9 cellular contexts compared by ENCODE assay signal in genomic region chr7:66894463-66895080, GRCh38. TPM values are rescaled to one million over a fixed set of nuclear protein-coding genes. Genes with fewer than 3 reads are reported as not detected.
DNase-seq lines count a peak whose midpoint lies in the region; ATAC-seq and TF ChIP-seq lines count a peak whose summit lies in the region.
"Had no signal": no experiment of that assay in that cellular context is flagged by ENCODE, and none has a peak within 500 bp of the region (broad histone marks: within the 10 kb centered on the region; RNA-seq: fewer than 3 reads in every experiment).

No MANE protein-coding gene starts in this region.

- H3K27ac Mint-ChIP-seq in GM23338, result no peak overlapping the region

- ATAC-seq in GM23338, result peak; percentile 95
- no peak for ATAC-seq in HG03469 (IDR thresholded peaks at IDR 0.05; ENCODE audit: unreplicated experiment)
- no peak for ATAC-seq in HG02938 (IDR thresholded peaks at IDR 0.05; ENCODE audit: unreplicated experiment)

- no peaks in the 10 kb centered on the region for H3F3A ChIP-seq in GM23338 (replicated peaks; ENCODE audit: low read depth)

- in situ Hi-C loops in Caki2 (cut with HindIII; ENCODE audit: low pct_unique_long_range_greater_than_20kb, low sequenced_read_pairs), result no loop called here

- H3K9me2 ChIP-seq in GM23338 (ENCODE audit: insufficient read depth), result no peaks in the 10 kb centered on the region

- H3K9me3 ChIP-seq in iPS DF 6.9 (ENCODE audit: control insufficient read depth, insufficient read depth, low read length), result no peaks in the 10 kb centered on the region

- H3K4me3 Mint-ChIP-seq in GM23338, result no peak overlapping the region; the same call in 2 of the 3 replicates

- H3K27ac ChIP-seq in GM23338 (ENCODE audit: low read depth) (no peak overlapping the region), iPS DF 6.9 (ENCODE audit: low read length) (no peak overlapping the region)

- H3K4me2 ChIP-seq in GM23338, result no peak overlapping the region

- no peaks in the 10 kb centered on the region for H3K27me3 ChIP-seq in GM23338 (ENCODE audit: insufficient read depth)
- no peaks in the 10 kb centered on the region for H3K27me3 ChIP-seq in iPS DF 6.9 (ENCODE audit: control insufficient read depth, insufficient read depth, low read length)

- no peaks in the 10 kb centered on the region for H3K9me3 Mint-ChIP-seq in GM23338

- H3K36me3 ChIP-seq in GM23338 (ENCODE audit: insufficient read depth) (no peaks in the 10 kb centered on the region), iPS DF 6.9 (ENCODE audit: control insufficient read depth, insufficient read depth, low read length) (no peaks in the 10 kb centered on the region)

- no CpG with 5 or more reads among the region's 5 CpGs for WGBS in iPS DF 6.9 (ENCODE audit: insufficient coverage, insufficient read length)

- H4K20me1 ChIP-seq in GM23338 (replicated peaks; ENCODE audit: insufficient read depth), result no peaks in the 10 kb centered on the region

- DNase-seq in Caki2 (ENCODE audit: low read depth), result peak; percentile 21
- DNase-seq in GM23338 (ENCODE audit: low spot score), result peak; percentile 81
- DNase-seq in UCSD-AML1 (lab: John Stamatoyannopoulos, UW; ENCODE audit: unreplicated experiment), result peak; percentile 5
- peak; percentile 18 for DNase-seq in iPS DF 6.9 (ENCODE audit: low read depth, low spot score)
- no peak for DNase-seq in NCI-H1048 (lab: John Stamatoyannopoulos, UW)
- DNase-seq in GM19240 (ENCODE audit: insufficient read length, low spot score), result no peak
- DNase-seq: activated gamma-delta T cell had no signal

- H3K36me3 Mint-ChIP-seq in GM23338 (ENCODE audit: low read depth), result peaks cover 16% of the 10 kb centered on the region

- H3K4me1 Mint-ChIP-seq in GM23338, result peaks cover 3% of the 10 kb centered on the region; the same call in 2 of the 3 replicates

- no peak overlapping the region for H3K4me3 ChIP-seq in GM23338
- no peak overlapping the region for H3K4me3 ChIP-seq in iPS DF 6.9 (ENCODE audit: low read length)

- peak; percentile 54 to 66 for TF ChIP-seq CTCF in GM23338 (conservative IDR thresholded peaks at IDR 0.05; ENCODE audit: low read depth in 2 of 2)

- H3K27me3 Mint-ChIP-seq in GM23338 (ENCODE audit: insufficient read depth, low read depth, poor library complexity), result peaks cover 2% of the 10 kb centered on the region

- no peaks in the 10 kb centered on the region for H3K79me2 ChIP-seq in GM23338 (replicated peaks; ENCODE audit: insufficient read depth)

- H3K4me1 ChIP-seq in GM23338 (ENCODE audit: insufficient read depth), result no peaks in the 10 kb centered on the region
- H3K4me1 ChIP-seq in iPS DF 6.9 (ENCODE audit: control insufficient read depth, insufficient read depth, low read length), result no peaks in the 10 kb centered on the region; the same call in 1 of the 2 replicates

- H2AFZ ChIP-seq in GM23338, result no peak overlapping the region

TF ChIP-seq in GM23338, 12 proteins besides CTCF, POLR2A, EP300 and RAD21:
- no peak for TF ChIP-seq ZNF331 (CRISPR knock-in tag; IDR thresholded peaks at IDR 0.05; ENCODE audit: low read depth)
- TF ChIP-seq, protein P1, sequence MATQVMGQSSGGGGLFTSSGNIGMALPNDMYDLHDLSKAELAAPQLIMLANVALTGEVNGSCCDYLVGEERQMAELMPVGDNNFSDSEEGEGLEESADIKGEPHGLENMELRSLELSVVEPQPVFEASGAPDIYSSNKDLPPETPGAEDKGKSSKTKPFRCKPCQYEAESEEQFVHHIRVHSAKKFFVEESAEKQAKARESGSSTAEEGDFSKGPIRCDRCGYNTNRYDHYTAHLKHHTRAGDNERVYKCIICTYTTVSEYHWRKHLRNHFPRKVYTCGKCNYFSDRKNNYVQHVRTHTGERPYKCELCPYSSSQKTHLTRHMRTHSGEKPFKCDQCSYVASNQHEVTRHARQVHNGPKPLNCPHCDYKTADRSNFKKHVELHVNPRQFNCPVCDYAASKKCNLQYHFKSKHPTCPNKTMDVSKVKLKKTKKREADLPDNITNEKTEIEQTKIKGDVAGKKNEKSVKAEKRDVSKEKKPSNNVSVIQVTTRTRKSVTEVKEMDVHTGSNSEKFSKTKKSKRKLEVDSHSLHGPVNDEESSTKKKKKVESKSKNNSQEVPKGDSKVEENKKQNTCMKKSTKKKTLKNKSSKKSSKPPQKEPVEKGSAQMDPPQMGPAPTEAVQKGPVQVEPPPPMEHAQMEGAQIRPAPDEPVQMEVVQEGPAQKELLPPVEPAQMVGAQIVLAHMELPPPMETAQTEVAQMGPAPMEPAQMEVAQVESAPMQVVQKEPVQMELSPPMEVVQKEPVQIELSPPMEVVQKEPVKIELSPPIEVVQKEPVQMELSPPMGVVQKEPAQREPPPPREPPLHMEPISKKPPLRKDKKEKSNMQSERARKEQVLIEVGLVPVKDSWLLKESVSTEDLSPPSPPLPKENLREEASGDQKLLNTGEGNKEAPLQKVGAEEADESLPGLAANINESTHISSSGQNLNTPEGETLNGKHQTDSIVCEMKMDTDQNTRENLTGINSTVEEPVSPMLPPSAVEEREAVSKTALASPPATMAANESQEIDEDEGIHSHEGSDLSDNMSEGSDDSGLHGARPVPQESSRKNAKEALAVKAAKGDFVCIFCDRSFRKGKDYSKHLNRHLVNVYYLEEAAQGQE (IDR thresholded peaks at IDR 0.05; ENCODE audit: unreplicated experiment), result peak; percentile 82
- TF ChIP-seq, protein P2, sequence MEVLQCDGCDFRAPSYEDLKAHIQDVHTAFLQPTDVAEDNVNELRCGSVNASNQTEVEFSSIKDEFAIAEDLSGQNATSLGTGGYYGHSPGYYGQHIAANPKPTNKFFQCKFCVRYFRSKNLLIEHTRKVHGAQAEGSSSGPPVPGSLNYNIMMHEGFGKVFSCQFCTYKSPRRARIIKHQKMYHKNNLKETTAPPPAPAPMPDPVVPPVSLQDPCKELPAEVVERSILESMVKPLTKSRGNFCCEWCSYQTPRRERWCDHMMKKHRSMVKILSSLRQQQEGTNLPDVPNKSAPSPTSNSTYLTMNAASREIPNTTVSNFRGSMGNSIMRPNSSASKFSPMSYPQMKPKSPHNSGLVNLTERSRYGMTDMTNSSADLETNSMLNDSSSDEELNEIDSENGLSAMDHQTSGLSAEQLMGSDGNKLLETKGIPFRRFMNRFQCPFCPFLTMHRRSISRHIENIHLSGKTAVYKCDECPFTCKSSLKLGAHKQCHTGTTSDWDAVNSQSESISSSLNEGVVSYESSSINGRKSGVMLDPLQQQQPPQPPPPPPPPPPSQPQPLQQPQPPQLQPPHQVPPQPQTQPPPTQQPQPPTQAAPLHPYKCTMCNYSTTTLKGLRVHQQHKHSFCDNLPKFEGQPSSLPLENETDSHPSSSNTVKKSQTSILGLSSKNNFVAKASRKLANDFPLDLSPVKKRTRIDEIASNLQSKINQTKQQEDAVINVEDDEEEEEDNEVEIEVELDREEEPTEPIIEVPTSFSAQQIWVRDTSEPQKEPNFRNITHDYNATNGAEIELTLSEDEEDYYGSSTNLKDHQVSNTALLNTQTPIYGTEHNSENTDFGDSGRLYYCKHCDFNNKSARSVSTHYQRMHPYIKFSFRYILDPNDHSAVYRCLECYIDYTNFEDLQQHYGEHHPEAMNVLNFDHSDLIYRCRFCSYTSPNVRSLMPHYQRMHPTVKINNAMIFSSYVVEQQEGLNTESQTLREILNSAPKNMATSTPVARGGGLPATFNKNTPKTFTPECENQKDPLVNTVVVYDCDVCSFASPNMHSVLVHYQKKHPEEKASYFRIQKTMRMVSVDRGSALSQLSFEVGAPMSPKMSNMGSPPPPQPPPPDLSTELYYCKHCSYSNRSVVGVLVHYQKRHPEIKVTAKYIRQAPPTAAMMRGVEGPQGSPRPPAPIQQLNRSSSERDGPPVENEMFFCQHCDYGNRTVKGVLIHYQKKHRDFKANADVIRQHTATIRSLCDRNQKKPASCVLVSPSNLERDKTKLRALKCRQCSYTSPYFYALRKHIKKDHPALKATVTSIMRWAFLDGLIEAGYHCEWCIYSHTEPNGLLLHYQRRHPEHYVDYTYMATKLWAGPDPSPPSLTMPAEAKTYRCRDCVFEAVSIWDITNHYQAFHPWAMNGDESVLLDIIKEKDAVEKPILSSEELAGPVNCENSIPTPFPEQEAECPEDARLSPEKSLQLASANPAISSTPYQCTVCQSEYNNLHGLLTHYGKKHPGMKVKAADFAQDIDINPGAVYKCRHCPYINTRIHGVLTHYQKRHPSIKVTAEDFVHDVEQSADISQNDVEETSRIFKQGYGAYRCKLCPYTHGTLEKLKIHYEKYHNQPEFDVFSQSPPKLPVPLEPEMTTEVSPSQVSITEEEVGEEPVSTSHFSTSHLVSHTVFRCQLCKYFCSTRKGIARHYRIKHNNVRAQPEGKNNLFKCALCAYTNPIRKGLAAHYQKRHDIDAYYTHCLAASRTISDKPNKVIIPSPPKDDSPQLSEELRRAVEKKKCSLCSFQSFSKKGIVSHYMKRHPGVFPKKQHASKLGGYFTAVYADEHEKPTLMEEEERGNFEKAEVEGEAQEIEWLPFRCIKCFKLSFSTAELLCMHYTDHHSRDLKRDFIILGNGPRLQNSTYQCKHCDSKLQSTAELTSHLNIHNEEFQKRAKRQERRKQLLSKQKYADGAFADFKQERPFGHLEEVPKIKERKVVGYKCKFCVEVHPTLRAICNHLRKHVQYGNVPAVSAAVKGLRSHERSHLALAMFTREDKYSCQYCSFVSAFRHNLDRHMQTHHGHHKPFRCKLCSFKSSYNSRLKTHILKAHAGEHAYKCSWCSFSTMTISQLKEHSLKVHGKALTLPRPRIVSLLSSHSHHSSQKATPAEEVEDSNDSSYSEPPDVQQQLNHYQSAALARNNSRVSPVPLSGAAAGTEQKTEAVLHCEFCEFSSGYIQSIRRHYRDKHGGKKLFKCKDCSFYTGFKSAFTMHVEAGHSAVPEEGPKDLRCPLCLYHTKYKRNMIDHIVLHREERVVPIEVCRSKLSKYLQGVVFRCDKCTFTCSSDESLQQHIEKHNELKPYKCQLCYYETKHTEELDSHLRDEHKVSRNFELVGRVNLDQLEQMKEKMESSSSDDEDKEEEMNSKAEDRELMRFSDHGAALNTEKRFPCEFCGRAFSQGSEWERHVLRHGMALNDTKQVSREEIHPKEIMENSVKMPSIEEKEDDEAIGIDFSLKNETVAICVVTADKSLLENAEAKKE (CRISPR knock-in tag; IDR thresholded peaks at IDR 0.05), result peak; percentile 2; the same call in 1 of the 2 replicates
TF ChIP-seq in GM23338: peak in this region for 2.

RNA-seq across cellular contexts. Expression of gene TMEM248, which starts 26.5 kb away (rescaled TPM):
- 74.1 and 101 TPM in 2 replicates for total RNA-seq in Caki2 (2014; rRNA removed; shearing (Covaris generic); ENCODE audit: low replicate concordance)
- total RNA-seq in GM23338 (2014; rRNA removed; shearing (Covaris generic)), result 63.5 and 73.7 TPM in 2 replicates
- polyA plus RNA-seq in GM23338 (2016; fragmentation: Nextera tagmentation; extraction: Ambion mirVana), result 35.3 and 40.2 TPM in 2 replicates

Comparison
In these comparisons a context has a peak if more than half of its experiments do, and no peak if none do; other contexts are left out.
1. DNase-seq: peak in Caki2 (single experiment), GM23338 (single experiment), UCSD-AML1 (single experiment) and iPS DF 6.9 (single experiment); none in NCI-H1048 (single experiment) and GM19240 (single experiment).